ENCODE assay signal across 8 cellular contexts in genomic region chrX:17736856-17737706, GRCh38. TPM values are rescaled to one million over a fixed set of nuclear protein-coding genes. Genes with fewer than 3 reads are reported as not detected.
A peak's percentile ranks its signal among the peaks of the same experiment; 100 is the strongest.
DNase-seq lines count a peak whose midpoint lies in the region; ATAC-seq and TF ChIP-seq lines count a peak whose summit lies in the region.

Gene SCML1 (plus strand): TSS chrX:17737493. CDS start chrX:17744187, 6,694 bp downstream.

- H3K36me3 ChIP-seq in WERI-Rb-1: no peaks in the 10 kb centered on the region
- no peaks in the 10 kb centered on the region for H3K36me3 ChIP-seq in breast epithelium
- peaks cover 2% of the 10 kb centered on the region for H3K36me3 ChIP-seq in iPS-15b (ENCODE audit: control insufficient read depth, insufficient read depth, low read length)
- H3K36me3 ChIP-seq in sigmoid colon: no peaks in the 10 kb centered on the region

- intact Hi-C loops in breast epithelium (cut with DNase I; ENCODE audit: low total_unique reads) (no loop called here), sigmoid colon (cut with DNase I) (loop anchor here (5.0 kb wide), 2 partner anchors 360 to 1020 kb away; partner anchors contain the start of genes NHS and SYAP1)

- peak in 1 of 4 donors; percentile 65 for TF ChIP-seq EP300 in sigmoid colon (IDR thresholded peaks at IDR 0.05)

- no peaks in the 10 kb centered on the region for H3K9me3 ChIP-seq in WERI-Rb-1 (ENCODE audit: severe bottlenecking)
- H3K9me3 ChIP-seq in breast epithelium: no peaks in the 10 kb centered on the region
- no peaks in the 10 kb centered on the region for H3K9me3 ChIP-seq in iPS-15b (ENCODE audit: control insufficient read depth, insufficient read depth, low read length)
- H3K9me3 ChIP-seq in sigmoid colon: no peaks in the 10 kb centered on the region

- TF ChIP-seq CTCF in WERI-Rb-1 (IDR thresholded peaks at IDR 0.05; ENCODE audit: low read depth, low read length) (no peak), breast epithelium (IDR thresholded peaks at IDR 0.05) (no peak), sigmoid colon (IDR thresholded peaks at IDR 0.05) (no peak)

- ATAC-seq in HG02763 (IDR thresholded peaks at IDR 0.05; ENCODE audit: unreplicated experiment): peak; percentile 72

- TF ChIP-seq POLR2A in breast epithelium (IDR thresholded peaks at IDR 0.05) (peak; percentile 42), sigmoid colon (IDR thresholded peaks at IDR 0.05) (peak; percentile 69 to 70)

- H3K9ac ChIP-seq in iPS-15b (ENCODE audit: low read depth, low read length): no peak within 1 kb of the TSS

- DNase-seq in GF-D8 (lab: John Stamatoyannopoulos, UW): peak; percentile 75
- DNase-seq in NCI-H2029 treated with DMSO at 0.1 percent for 48 hours (lab: John Stamatoyannopoulos, UW): peak; percentile 69
- peak; percentile 97 for DNase-seq in WERI-Rb-1
- DNase-seq in breast epithelium (ENCODE audit: low spot score in 2 of 2): peak; percentile 96 to 98
- DNase-seq in sigmoid colon: peak; percentile 99
- DNase-seq in Kasumi-1 (lab: John Stamatoyannopoulos, UW): no peak

- H3K4me3 ChIP-seq in WERI-Rb-1 (ENCODE audit: low read depth, low read length): peak within 1 kb of the TSS; percentile 78
- H3K4me3 ChIP-seq in breast epithelium: peak within 1 kb of the TSS; percentile 55 to 73 (median 56)
- H3K4me3 ChIP-seq in iPS-15b (ENCODE audit: low read depth, low read length): peak within 1 kb of the TSS; percentile 59
- peak within 1 kb of the TSS; percentile 51 to 61 (median 60) for H3K4me3 ChIP-seq in sigmoid colon

- H3K27me3 ChIP-seq in WERI-Rb-1 (ENCODE audit: insufficient read depth, low read depth, severe bottlenecking) (peaks cover 5% of the 10 kb centered on the region), breast epithelium (peaks cover 0 to 26% of the 10 kb centered on the region in 2 donors), iPS-15b (ENCODE audit: control insufficient read depth, insufficient read depth, low read length) (peaks cover 28% of the 10 kb centered on the region), sigmoid colon (no peaks in the 10 kb centered on the region)

- no peaks in the 10 kb centered on the region for H3K4me1 ChIP-seq in breast epithelium
- H3K4me1 ChIP-seq in iPS-15b (ENCODE audit: control insufficient read depth, insufficient read depth, low read length): peaks cover 2% of the 10 kb centered on the region
- peaks cover 0 to 18% (median 0%) of the 10 kb centered on the region in 4 donors for H3K4me1 ChIP-seq in sigmoid colon

- 1% methylated on average over 66 to 67 of the region's 67 CpGs for WGBS in sigmoid colon, 2 donors

- peak within 1 kb of the TSS; percentile 70 for H3K27ac ChIP-seq in WERI-Rb-1
- peak within 1 kb of the TSS; percentile 92 to 96 for H3K27ac ChIP-seq in breast epithelium
- H3K27ac ChIP-seq in sigmoid colon: peak within 1 kb of the TSS; percentile 88 to 96 (median 92)

RNA-seq across cellular contexts. Expression of gene SCML1, which starts in this region (rescaled TPM):
- total RNA-seq in breast epithelium: 10 to 100 TPM; 14.4 to 20.0 (median 16.0) TPM
- 10 to 100 TPM; 10.7 to 15.3 (median 13.2) TPM for total RNA-seq in sigmoid colon
- 10 to 100 TPM in 1 of 3 donors, 1 to 10 TPM in 2; 2.4 to 10.2 (median 3.9) TPM for polyA plus RNA-seq in sigmoid colon

Comparison
In these comparisons a context has a peak if more than half of its experiments do, and no peak if none do; other contexts are left out.
1. DNase-seq: peak in GF-D8 (single experiment), NCI-H2029 treated with DMSO at 0.1 percent for 48 hours (single experiment), WERI-Rb-1 (single experiment), breast epithelium (2 of 2) and sigmoid colon (single experiment); none in Kasumi-1 (0 of 2).
2. Peak in every context shown above with its lines, with median percentiles within 50 percentile points of each other: H3K27ac ChIP-seq and H3K4me3 ChIP-seq.